8 cellular contexts compared by ENCODE assay signal in the genomic region with DNA sequence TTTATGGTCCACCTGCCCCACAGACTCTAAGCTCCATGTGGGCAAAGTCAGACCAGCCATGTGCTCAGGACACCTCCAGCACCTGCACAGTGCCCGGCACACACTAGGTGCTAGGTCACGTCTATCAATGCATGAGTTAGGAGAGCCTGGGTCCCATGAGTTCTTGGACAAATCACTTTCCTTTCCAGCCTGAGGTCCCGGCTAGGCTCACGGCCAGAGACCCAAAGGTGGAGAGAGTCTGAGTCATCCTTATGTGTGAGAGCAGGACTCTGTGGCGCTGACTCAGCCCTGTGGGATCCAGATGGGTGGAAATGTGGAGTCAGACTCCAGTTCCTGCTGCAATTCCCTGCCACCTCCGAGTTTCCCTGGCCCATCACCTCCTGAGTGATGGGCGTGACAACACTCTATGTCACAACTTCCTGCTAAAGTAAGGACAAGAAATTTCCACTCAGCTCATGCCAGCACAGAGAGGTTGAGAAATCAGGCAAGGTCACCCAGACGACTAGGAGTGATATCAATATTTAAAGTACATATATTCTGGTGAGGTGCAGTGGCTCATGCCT. TPM values are rescaled to one million over a fixed set of nuclear protein-coding genes. Genes with fewer than 3 reads are reported as not detected.
DNase-seq lines count a peak whose midpoint lies in the region; ATAC-seq and TF ChIP-seq lines count a peak whose summit lies in the region.

No MANE protein-coding gene starts in this region.

- H3K4me3 ChIP-seq in mucosa of rectum (ENCODE audit: low read length in 2 of 2) (no peak overlapping the region), endodermal cell (ENCODE audit: low read length) (no peak overlapping the region)

- peak overlapping the region; percentile 18 for H3K27ac Mint-ChIP-seq in CD4-positive, alpha-beta T cell
- H3K27ac Mint-ChIP-seq in endodermal cell = no peak overlapping the region

- peaks cover 51% of the 10 kb centered on the region for H3K4me1 Mint-ChIP-seq in CD4-positive, alpha-beta T cell (ENCODE audit: low read depth)
- H3K4me1 Mint-ChIP-seq in endodermal cell = no peaks in the 10 kb centered on the region

- H3K36me3 ChIP-seq in mucosa of rectum (ENCODE audit: control insufficient read depth in 2 of 2, insufficient read depth in 2 of 2, low read length in 2 of 2) = no peaks in the 10 kb centered on the region
- no peaks in the 10 kb centered on the region for H3K36me3 ChIP-seq in endodermal cell (ENCODE audit: control insufficient read depth, insufficient read depth, low read length)

- peaks cover 8% of the 10 kb centered on the region for H3K36me3 Mint-ChIP-seq in CD4-positive, alpha-beta T cell (ENCODE audit: low read depth)
- no peaks in the 10 kb centered on the region for H3K36me3 Mint-ChIP-seq in endodermal cell (ENCODE audit: low read depth)

- POLR2A ChIA-PET in CD4-positive, alpha-beta T cell (lab: Charles Lee) = no interaction called here

- peaks cover 37 to 42% of the 10 kb centered on the region in 2 donors for H3K4me1 ChIP-seq in mucosa of rectum (ENCODE audit: control insufficient read depth in 2 of 2, insufficient read depth in 2 of 2, low read length in 2 of 2)
- H3K4me1 ChIP-seq in endodermal cell (ENCODE audit: control insufficient read depth, insufficient read depth, low read length) = no peaks in the 10 kb centered on the region

- no peaks in the 10 kb centered on the region for H3K9me3 ChIP-seq in CD4-positive, alpha-beta T cell (ENCODE audit: control insufficient read depth, low read length)
- H3K9me3 ChIP-seq in mucosa of rectum (ENCODE audit: control insufficient read depth in 2 of 2, low read length in 2 of 2) (no peaks in the 10 kb centered on the region), endodermal cell (ENCODE audit: control insufficient read depth, low read length) (no peaks in the 10 kb centered on the region)

- no peak overlapping the region for H3K9ac ChIP-seq in mucosa of rectum (ENCODE audit: low read depth in 1 of 2, low read length in 2 of 2)
- H3K9ac ChIP-seq in endodermal cell (ENCODE audit: extremely low read depth, low read length, poor library complexity, severe bottlenecking) = no peak overlapping the region

- 81 to 83% methylated on average over 4 to 8 of the region's 8 CpGs for WGBS in endodermal cell (ENCODE audit: insufficient coverage in 1 of 2, insufficient read length in 1 of 2), 2 experiments

- H3K27me3 ChIP-seq in CD4-positive, alpha-beta T cell (ENCODE audit: control insufficient read depth, insufficient read depth, low read length) = no peaks in the 10 kb centered on the region
- peaks cover 2 to 11% of the 10 kb centered on the region in 2 donors for H3K27me3 ChIP-seq in mucosa of rectum (ENCODE audit: control insufficient read depth in 2 of 2, insufficient read depth in 2 of 2, low read length in 2 of 2)
- peaks cover 18% of the 10 kb centered on the region for H3K27me3 ChIP-seq in endodermal cell (ENCODE audit: control insufficient read depth, insufficient read depth, low read length, poor library complexity, severe bottlenecking)

- H3K27me3 Mint-ChIP-seq in CD4-positive, alpha-beta T cell = no peaks in the 10 kb centered on the region
- H3K27me3 Mint-ChIP-seq in endodermal cell (ENCODE audit: insufficient read depth) = peaks cover 30% of the 10 kb centered on the region

- DNase-seq in CD4-positive, alpha-beta T cell = peak in 1 of 10 experiments; percentile 4
- DNase-seq in NOMO-1 (lab: John Stamatoyannopoulos, UW; ENCODE audit: unreplicated experiment in 2 of 2) (peak; percentile 50 to 56), dedifferentiated amniotic fluid mesenchymal stem cell (ENCODE audit: extremely low spot score) (peak; percentile 95), endodermal cell (no peak)

- peak overlapping the region; percentile 67 for H3K4me3 Mint-ChIP-seq in CD4-positive, alpha-beta T cell
- no peak overlapping the region for H3K4me3 Mint-ChIP-seq in endodermal cell

- no peak overlapping the region for H3K27ac ChIP-seq in CD4-positive, alpha-beta T cell (ENCODE audit: low read depth, low read length)
- H3K27ac ChIP-seq in mucosa of rectum (ENCODE audit: low read depth in 2 of 2, low read length in 2 of 2) = peak overlapping the region; percentile 52 to 68
- H3K27ac ChIP-seq in endodermal cell (ENCODE audit: low read depth, low read length) = no peak overlapping the region

- CTCF ChIA-PET in CD4-positive, alpha-beta T cell (lab: Charles Lee) = interaction anchor here (1.4 to 1.8 kb wide), 2 partner anchors 155 to 185 kb away, joined by 3 to 5 read pairs; partner anchors contain the start of gene TOR2A

- no peak for ATAC-seq in CD4-positive, alpha-beta T cell (ENCODE audit: poor library complexity)
- ATAC-seq in HG03108 (IDR thresholded peaks at IDR 0.05; ENCODE audit: unreplicated experiment) (no peak), GM21576 (IDR thresholded peaks at IDR 0.05; ENCODE audit: unreplicated experiment) (no peak), GM18861 (IDR thresholded peaks at IDR 0.05; ENCODE audit: unreplicated experiment) (no peak)

- TF ChIP-seq CTCF in CD4-positive, alpha-beta T cell (IDR thresholded peaks at IDR 0.05) = no peak
- no peak for TF ChIP-seq CTCF in endodermal cell (conservative IDR thresholded peaks at IDR 0.05)

- intact Hi-C loops in CD4-positive, alpha-beta T cell (cut with DNase I, micrococcal nuclease) = loop anchor here (1.0 to 5.0 kb wide), 4 partner anchors 37 to 467 kb away; partner anchors contain the start of genes CDK9 (in 1 of the 2), LRSAM1 (in 1 of the 2), RPL12 (in 1 of the 2) and STXBP1 (in 1 of the 2)

- no peaks in the 10 kb centered on the region for H3K9me3 Mint-ChIP-seq in CD4-positive, alpha-beta T cell
- H3K9me3 Mint-ChIP-seq in endodermal cell = no peaks in the 10 kb centered on the region

RNA-seq across cellular contexts. Expression of gene ST6GALNAC4, which starts 2.5 kb away (rescaled TPM):
- total RNA-seq in CD4-positive, alpha-beta T cell = 10 to 100 TPM; 28.7 to 30.2 TPM
- total RNA-seq in endodermal cell = 10 to 100 TPM in 1 of 2 donors, 1 to 10 TPM in 1; 8.3 to 12.7 TPM
- 14.6 TPM for polyA plus RNA-seq in endodermal cell (2013, experiment 1 of 2)
- 15.4 TPM for polyA plus RNA-seq in endodermal cell (2013, experiment 2 of 2)

RNA-seq across cellular contexts. Expression of gene PIP5KL1, which starts 11.2 kb away (rescaled TPM):
- total RNA-seq in CD4-positive, alpha-beta T cell = 1 to 10 TPM; 2.9 to 3.3 TPM
- total RNA-seq in endodermal cell = 1 to 10 TPM; 6.6 to 9.3 TPM
- polyA plus RNA-seq in endodermal cell (2013, experiment 1 of 2) = 3.7 TPM
- polyA plus RNA-seq in endodermal cell (2013, experiment 2 of 2) = 3.3 TPM

RNA-seq across cellular contexts. Expression of gene DPM2, which starts 18.3 kb away (rescaled TPM):
- 10 to 100 TPM; 41.7 to 47.6 TPM for total RNA-seq in CD4-positive, alpha-beta T cell
- total RNA-seq in endodermal cell = 10 to 100 TPM; 45.7 TPM
- 39.5 TPM for polyA plus RNA-seq in endodermal cell (2013, experiment 1 of 2)
- polyA plus RNA-seq in endodermal cell (2013, experiment 2 of 2) = 35.1 TPM

RNA-seq across cellular contexts. Expression of gene ST6GALNAC6, which starts 19.9 kb away (rescaled TPM):
- total RNA-seq in CD4-positive, alpha-beta T cell = 10 to 100 TPM; 93.1 to 97.5 TPM
- 10 to 100 TPM; 42.3 to 44.2 TPM for total RNA-seq in endodermal cell
- polyA plus RNA-seq in endodermal cell (2013, experiment 1 of 2) = 25.4 TPM
- 26.0 TPM for polyA plus RNA-seq in endodermal cell (2013, experiment 2 of 2)

RNA-seq across cellular contexts. Expression of gene AK1, which starts 41.9 kb away (rescaled TPM):
- 10 to 100 TPM; 46.7 to 52.6 TPM for total RNA-seq in CD4-positive, alpha-beta T cell
- 10 to 100 TPM; 19.0 to 22.8 TPM for total RNA-seq in endodermal cell
- 58.2 TPM for polyA plus RNA-seq in endodermal cell (2013, experiment 1 of 2)
- polyA plus RNA-seq in endodermal cell (2013, experiment 2 of 2) = 50.8 TPM

Comparison
In these comparisons a context has a peak if more than half of its experiments do, and no peak if none do; other contexts are left out.
1. H3K27ac ChIP-seq: peak in mucosa of rectum (2 of 2); none in CD4-positive, alpha-beta T cell (single experiment) and endodermal cell (single experiment).